Comparison of ENCODE assay signal across 24 cellular contexts in the genomic region with DNA sequence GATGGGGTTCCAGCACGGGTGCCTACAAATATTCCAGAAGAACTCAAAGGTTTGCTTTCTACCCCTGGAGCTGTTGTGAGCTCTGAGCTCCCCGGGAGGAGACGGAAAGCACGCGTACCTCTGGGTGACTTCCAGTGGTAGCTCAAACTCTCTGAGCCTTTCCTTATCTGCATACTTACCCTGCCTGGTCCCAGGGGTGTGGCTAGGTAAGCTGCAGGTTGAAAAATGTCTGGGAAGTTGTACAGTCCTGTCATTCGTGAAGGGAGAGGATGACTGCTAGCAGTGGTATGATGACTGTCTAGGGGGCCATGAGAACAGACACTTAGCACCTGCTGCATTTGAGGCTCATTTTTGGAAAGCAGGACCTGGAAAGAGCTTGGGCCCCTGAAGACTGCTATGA.
"Had no signal": no experiment of that assay in that cellular context is flagged by ENCODE, and none has a peak within 500 bp of the region (broad histone marks: within the 10 kb centered on the region; RNA-seq: fewer than 3 reads in every experiment).

No MANE protein-coding gene starts in this region.

- ATAC-seq: activated CD4-positive, CD25-positive, alpha-beta regulatory T cell treated with anti-CD3 and anti-CD28 coated beads, Interleukin-2, amount 50 U/mL, for 24 hours; activated CD8-positive, alpha-beta memory T cell treated with anti-CD3 and anti-CD28 coated beads, Interleukin-2, amount 10 ng/mL, durations not matched to agents 7 days and 5 days; activated T-helper 17 cell treated with anti-CD3 and anti-CD28 coated beads, Interleukin-2, amount 50 U/mL, for 72 hours had no signal

- H3K27me3 ChIP-seq: brain microvascular endothelial cell, cardiac muscle cell, Peyer's patch, SJCRH30 had no signal

- H3K27ac ChIP-seq: brain microvascular endothelial cell, cardiac muscle cell, KMS-11, RWPE1, SJCRH30 had no signal

- H3K36me3 ChIP-seq: brain microvascular endothelial cell, cardiac muscle cell, Peyer's patch, SJCRH30 had no signal

- H3K9me3 ChIP-seq: Peyer's patch, SJCRH30, SK-N-SH had no signal

- H3K4me3 ChIP-seq: cardiac muscle cell, Peyer's patch, SJCRH30 had no signal

- DNase-seq: activated CD4-positive, alpha-beta T cell treated with anti-CD3 and anti-CD28 coated beads for 48 hours; activated CD4-positive, alpha-beta T cell treated with anti-CD3 and anti-CD28 coated beads, Interleukin-2, amount 50 U/mL, for 48 hours; activated CD8-positive, alpha-beta memory T cell treated with anti-CD3 and anti-CD28 coated beads, Interleukin-2, amount 10 ng/mL, durations not matched to agents 7 days and 5 days; activated gamma-delta T cell; activated naive CD4-positive, alpha-beta T cell treated with anti-CD3 and anti-CD28 coated beads for 36 hours; activated T-cell treated with anti-CD3 and anti-CD28 coated beads, Interleukin-2, amount 50 U/mL, for 48 hours; amygdala; brain microvascular endothelial cell; NCI-H1092; NCI-H1417 treated with DMSO at 0.1 percent for 48 hours; NCI-H1694; NCI-H2029; NCI-H345; NCI-H510A; Peyer's patch; Right ventricle myocardium superior; SJCRH30; SK-N-SH; T-helper 1 cell had no signal
